22 cellular contexts compared by ENCODE assay signal in genomic region chr4:89511776-89512175, GRCh38.
"Had no signal": no experiment of that assay in that cellular context is flagged by ENCODE, and none has a peak within 500 bp of the region (broad histone marks: within the 10 kb centered on the region; RNA-seq: fewer than 3 reads in every experiment).

No MANE protein-coding gene starts in this region.

- H3K36me3 Mint-ChIP-seq: activated naive CD4-positive, alpha-beta T cell treated with anti-CD3 and anti-CD28 coated beads, Interleukin-2, amount 50 U/mL, for 24 hours; T-cell had no signal

- H3K27ac Mint-ChIP-seq: activated CD4-positive, alpha-beta T cell treated with anti-CD3 and anti-CD28 coated beads for 36 hours; activated CD8-positive, alpha-beta T cell treated with anti-CD3 and anti-CD28 coated beads for 36 hours; activated naive CD4-positive, alpha-beta T cell treated with anti-CD3 and anti-CD28 coated beads, Interleukin-2, amount 50 U/mL, for 24 hours; activated T-cell treated with anti-CD3 and anti-CD28 coated beads, Interleukin-2, amount 50 U/mL, for 72 hours; activated T-helper 2 cell treated with anti-CD3 and anti-CD28 coated beads, Interferon-gamma antibody, Interleukin-2, Interleukin-4, amounts not matched to agents 10 μg/mL and 5 μg/mL and 100 μg/mL, durations not matched to agents 14 hours and 24 hours and 36 hours; T-cell had no signal

- H3K27me3 Mint-ChIP-seq: activated naive CD4-positive, alpha-beta T cell treated with anti-CD3 and anti-CD28 coated beads, Interleukin-2, amount 50 U/mL, for 24 hours had no signal

- ATAC-seq: activated CD4-positive, alpha-beta T cell treated with anti-CD3 and anti-CD28 coated beads for 36 hours; activated CD8-positive, alpha-beta T cell treated with anti-CD3 and anti-CD28 coated beads for 36 hours; activated T-cell treated with anti-CD3 and anti-CD28 coated beads, Interleukin-2, amount 50 U/mL, for 72 hours; body of pancreas; Right ventricle myocardium inferior; T-cell had no signal

- H3K4me3 Mint-ChIP-seq: activated CD4-positive, alpha-beta T cell treated with anti-CD3 and anti-CD28 coated beads for 36 hours; activated CD8-positive, alpha-beta T cell treated with anti-CD3 and anti-CD28 coated beads for 36 hours; activated naive CD4-positive, alpha-beta T cell treated with anti-CD3 and anti-CD28 coated beads, Interleukin-2, amount 50 U/mL, for 24 hours; activated T-cell treated with anti-CD3 and anti-CD28 coated beads, Interleukin-2, amount 50 U/mL, for 72 hours; T-cell had no signal

- DNase-seq: activated CD4-positive, alpha-beta T cell treated with anti-CD3 and anti-CD28 coated beads for 36 hours; activated CD8-positive, alpha-beta memory T cell treated with anti-CD3 and anti-CD28 coated beads, Interleukin-2, amount 50 U/mL, for 4 hours; activated CD8-positive, alpha-beta T cell treated with anti-CD3 and anti-CD28 coated beads for 36 hours; activated gamma-delta T cell treated with Interleukin-2 at 50 U/mL for 16 hours; activated T-cell treated with anti-CD3 and anti-CD28 coated beads, Interleukin-2, amount 50 U/mL, for 72 hours; amniotic stem cell; body of pancreas; central memory CD4-positive, alpha-beta T cell; MG63; MV-4-11; NCI-H1092 treated with DMSO at 0.1 percent for 48 hours; NCI-H1436 treated with DMSO at 0.1 percent for 48 hours; NCI-H2171; NCI-H2227 treated with DMSO at 0.1 percent for 48 hours; NCI-H526; RPMI8226; T-cell; T-helper 2 cell; WERI-Rb-1 had no signal

- H3K9me3 Mint-ChIP-seq: activated CD8-positive, alpha-beta T cell treated with anti-CD3 and anti-CD28 coated beads for 36 hours; activated naive CD4-positive, alpha-beta T cell treated with anti-CD3 and anti-CD28 coated beads, Interleukin-2, amount 50 U/mL, for 24 hours had no signal
